24 cellular contexts compared by ENCODE assay signal in genomic region chr13:66547685-66548084, GRCh38.
A peak's percentile ranks its signal among the peaks of the same experiment; 100 is the strongest.
DNase-seq lines count a peak whose midpoint lies in the region; ATAC-seq, FAIRE-seq and TF ChIP-seq lines count a peak whose summit lies in the region.
"Had no signal": no experiment of that assay in that cellular context is flagged by ENCODE, and none has a peak within 500 bp of the region (broad histone marks: within the 10 kb centered on the region; RNA-seq: fewer than 3 reads in every experiment).

No MANE protein-coding gene starts in this region.

- H3K36me3 ChIP-seq in OCI-LY1 (ENCODE audit: insufficient read depth, low read length) (no peaks in the 10 kb centered on the region), kidney (ENCODE audit: control insufficient read depth in 1 of 2, insufficient read depth in 2 of 2, low read length in 2 of 2) (no peaks in the 10 kb centered on the region), lower lobe of right lung (no peaks in the 10 kb centered on the region), ascending aorta (no peaks in the 10 kb centered on the region)
- H3K36me3 ChIP-seq: BE2C; BLaER1 treated with 17β-estradiol and CSF1 and Interleukin-3, amounts not matched to agents 10 nM and 100 nM had no signal

- H3K9me3 ChIP-seq in OCI-LY1 (ENCODE audit: low read length) (peaks cover 14% of the 10 kb centered on the region; the same call in 1 of the 2 replicates), kidney (ENCODE audit: control insufficient read depth in 1 of 2, low read length in 2 of 2) (no peaks in the 10 kb centered on the region), lower lobe of right lung (no peaks in the 10 kb centered on the region), ascending aorta (no peaks in the 10 kb centered on the region)
- H3K9me3 ChIP-seq: A549, BE2C had no signal

- H3K27me3 ChIP-seq in OCI-LY1 (ENCODE audit: insufficient read depth, low read length), result no peaks in the 10 kb centered on the region
- no peaks in the 10 kb centered on the region for H3K27me3 ChIP-seq in lower lobe of right lung (ENCODE audit: low read depth)
- H3K27me3 ChIP-seq in ascending aorta, result no peaks in the 10 kb centered on the region
- H3K27me3 ChIP-seq: BE2C; BLaER1 treated with 17β-estradiol and CSF1 and Interleukin-3, amounts not matched to agents 10 nM and 100 nM had no signal

- H3F3A ChIP-seq in OCI-LY1 (ENCODE audit: insufficient read depth, low read length), result peaks cover 3% of the 10 kb centered on the region; the same call in 1 of the 2 replicates

- FAIRE-seq in A204.1 (lab: Jason Lieb, UNC) (peak; percentile 96), kidney (lab: Jason Lieb, UNC) (peak; percentile 89)
- FAIRE-seq: A549, GM12892, H1 had no signal

- peak overlapping the region; percentile 45; the same call in 1 of the 2 replicates for H2AFZ ChIP-seq in OCI-LY1 (ENCODE audit: low read length)

- H3K9ac ChIP-seq in OCI-LY1 (ENCODE audit: low read length) (no peak overlapping the region), kidney (ENCODE audit: low read length in 2 of 2) (no peak overlapping the region)
- H3K9ac ChIP-seq: BLaER1 treated with 17β-estradiol and CSF1 and Interleukin-3, amounts not matched to agents 10 nM and 100 nM had no signal

- H3K27me3 Mint-ChIP-seq in WTC11 (ENCODE audit: low read depth), result no peaks in the 10 kb centered on the region
- H3K27me3 Mint-ChIP-seq: CD4-positive, alpha-beta T cell; CD8-positive, alpha-beta memory T cell had no signal

- H3K9me2 ChIP-seq in OCI-LY1 (ENCODE audit: low read depth, low read length), result no peaks in the 10 kb centered on the region

- H3K36me3 Mint-ChIP-seq in WTC11, result no peaks in the 10 kb centered on the region; the same call in 1 of the 2 replicates
- H3K36me3 Mint-ChIP-seq: CD14-positive monocyte; CD8-positive, alpha-beta memory T cell had no signal

- H3K27ac Mint-ChIP-seq in WTC11, result no peak overlapping the region
- H3K27ac Mint-ChIP-seq: CD14-positive monocyte; CD4-positive, alpha-beta T cell; CD8-positive, alpha-beta memory T cell had no signal

- H3K4me1 ChIP-seq in OCI-LY1 (ENCODE audit: insufficient read depth, low read length, severe bottlenecking) (peaks cover 10% of the 10 kb centered on the region), kidney (ENCODE audit: control insufficient read depth in 1 of 2, insufficient read depth in 1 of 2, low read depth in 1 of 2, low read length in 2 of 2) (no peaks in the 10 kb centered on the region), lower lobe of right lung (no peaks in the 10 kb centered on the region), ascending aorta (no peaks in the 10 kb centered on the region)
- H3K4me1 ChIP-seq: A549; BE2C; BLaER1 treated with 17β-estradiol and CSF1 and Interleukin-3, amounts not matched to agents 10 nM and 100 nM had no signal

- H3K4me2 ChIP-seq in OCI-LY1 (ENCODE audit: low read length), result no peak overlapping the region
- H3K4me2 ChIP-seq: A549; BLaER1 treated with 17β-estradiol and CSF1 and Interleukin-3, amounts not matched to agents 10 nM and 100 nM had no signal

- DNase-seq in WTC11 (ENCODE audit: low spot score) (no peak), kidney (no peak), DMS153 (lab: John Stamatoyannopoulos, UW) (no peak), SW480 (ENCODE audit: low spot score) (no peak), lower lobe of right lung (no peak), ascending aorta (ENCODE audit: low spot score in 2 of 2) (no peak)
- DNase-seq: ACHN; AML-193; BE2C; CD4-positive, alpha-beta T cell; CD8-positive, alpha-beta memory T cell; DMS 273 treated with DMSO at 0.1 percent for 48 hours; DMS53; DMS79 treated with DMSO at 0.1 percent for 48 hours; H7; HCEC 1CT had no signal

- intact Hi-C loops in kidney (cut with DNase I) (no loop called here), lower lobe of right lung (cut with DNase I) (no loop called here), ascending aorta (cut with DNase I) (no loop called here)

- TF ChIP-seq CTCF in OCI-LY1 (IDR thresholded peaks at IDR 0.05; ENCODE audit: low read length), result no peak
- no peak for TF ChIP-seq CTCF in WTC11 (IDR thresholded peaks at IDR 0.05)
- no peak for TF ChIP-seq CTCF in kidney (IDR thresholded peaks at IDR 0.05; ENCODE audit: borderline replicate concordance, extremely low read depth, insufficient read depth)
- TF ChIP-seq CTCF in lower lobe of right lung (IDR thresholded peaks at IDR 0.05), result no peak
- no peak for TF ChIP-seq CTCF in ascending aorta (IDR thresholded peaks at IDR 0.05)

- no peak overlapping the region for H3K4me3 ChIP-seq in OCI-LY1 (ENCODE audit: low read depth, low read length, poor library complexity, severe bottlenecking)
- no peak overlapping the region for H3K4me3 ChIP-seq in kidney (ENCODE audit: low read length in 2 of 2)
- no peak overlapping the region for H3K4me3 ChIP-seq in lower lobe of right lung
- no peak overlapping the region for H3K4me3 ChIP-seq in ascending aorta
- H3K4me3 ChIP-seq: A549; BLaER1 treated with 17β-estradiol and CSF1 and Interleukin-3, amounts not matched to agents 10 nM and 100 nM had no signal

- no peak overlapping the region for H3K4me3 Mint-ChIP-seq in WTC11
- H3K4me3 Mint-ChIP-seq: CD14-positive monocyte; CD4-positive, alpha-beta T cell; CD8-positive, alpha-beta memory T cell had no signal

- no peaks in the 10 kb centered on the region for H4K20me1 ChIP-seq in OCI-LY1 (ENCODE audit: insufficient read depth, low read length)
- H4K20me1 ChIP-seq: BLaER1 treated with 17β-estradiol and CSF1 and Interleukin-3, amounts not matched to agents 10 nM and 100 nM had no signal

- H3K4me1 Mint-ChIP-seq in WTC11, result no peaks in the 10 kb centered on the region
- H3K4me1 Mint-ChIP-seq: CD14-positive monocyte; CD8-positive, alpha-beta memory T cell had no signal

- no peaks in the 10 kb centered on the region for H3K79me2 ChIP-seq in OCI-LY1 (ENCODE audit: insufficient read depth, low read length)

- H3K9me3 Mint-ChIP-seq in WTC11, result peaks cover 5% of the 10 kb centered on the region
- H3K9me3 Mint-ChIP-seq: CD4-positive, alpha-beta T cell had no signal

- H3K27ac ChIP-seq in OCI-LY1 (ENCODE audit: low read depth, low read length, poor library complexity, severe bottlenecking), result no peak overlapping the region
- H3K27ac ChIP-seq in kidney (ENCODE audit: low read depth in 2 of 2, low read length in 2 of 2), result no peak overlapping the region
- H3K27ac ChIP-seq in lower lobe of right lung, result no peak overlapping the region
- no peak overlapping the region for H3K27ac ChIP-seq in ascending aorta
- H3K27ac ChIP-seq: 22Rv1; A549; BLaER1 treated with 17β-estradiol and CSF1 and Interleukin-3, amounts not matched to agents 10 nM and 100 nM had no signal

- ATAC-seq in WTC11 (no peak), lower lobe of right lung (no peak)
- ATAC-seq: A549 had no signal

- POLR2A ChIA-PET in WTC11 (lab: Charles Lee), result no interaction called here

- CTCF ChIA-PET in WTC11 (lab: Charles Lee), result no interaction called here

TF ChIP-seq in WTC11, 78 proteins besides CTCF, POLR2A, EP300 and RAD21:
- TF ChIP-seq NR3C1 (CRISPR knock-in tag; conservative IDR thresholded peaks at IDR 0.05; ENCODE audit: low read depth), result no peak
- peak; percentile 96 for TF ChIP-seq HMGA2 (CRISPR knock-in tag; IDR thresholded peaks at IDR 0.05)
